Comparison of ENCODE assay signal across 1 cellular context in the genomic region with DNA sequence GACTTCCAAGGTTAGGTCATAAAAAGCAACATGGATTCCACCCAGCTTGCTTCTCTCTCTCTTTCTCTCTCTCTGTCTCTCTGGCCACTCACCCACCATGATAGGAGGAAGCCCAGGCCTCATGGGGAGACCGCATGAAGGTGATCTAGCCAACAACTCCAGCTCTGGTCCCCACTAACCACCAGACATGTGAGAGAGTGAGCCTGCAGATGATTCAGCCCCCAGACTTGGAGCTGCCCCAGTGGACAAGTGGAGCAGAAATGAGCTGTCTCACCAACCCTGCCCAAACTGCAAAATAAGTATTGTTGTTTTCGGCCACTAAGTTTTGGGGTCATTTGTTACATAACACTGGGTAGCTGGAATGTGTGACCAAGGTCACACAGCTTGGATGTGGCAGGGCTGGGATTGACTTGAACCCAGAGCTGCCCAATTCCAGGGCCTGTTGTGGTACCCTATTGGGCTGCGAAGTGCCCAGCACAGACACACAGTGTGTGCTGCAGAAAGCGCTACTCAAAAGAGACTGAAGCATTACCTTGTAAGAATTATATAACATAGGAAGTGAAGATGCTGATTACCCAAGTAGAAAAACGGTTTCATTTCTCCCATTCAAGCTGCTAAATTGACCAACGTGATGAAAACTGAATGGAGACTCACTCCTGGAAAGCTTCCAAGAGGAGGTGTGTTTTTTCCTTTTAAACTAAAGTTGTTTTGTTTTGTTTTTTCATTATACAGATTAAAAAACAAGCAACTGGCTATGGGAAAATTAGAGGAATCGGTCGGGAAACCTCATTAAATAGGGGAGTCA.
TF ChIP-seq lines count a peak whose summit lies in the region.

No MANE protein-coding gene starts in this region.

TF ChIP-seq in IMR-90, 13 proteins besides CTCF, POLR2A, EP300 and RAD21:
- no peak for TF ChIP-seq MAFK (IDR thresholded peaks at IDR 0.05; ENCODE audit: low read depth, low read length)
- TF ChIP-seq NFE2L2 (IDR thresholded peaks at IDR 0.05; ENCODE audit: low read depth, low read length) = no peak
- TF ChIP-seq CEBPB (IDR thresholded peaks at IDR 0.05; ENCODE audit: low read depth, low read length) = no peak
- no peak for TF ChIP-seq RFX5 (IDR thresholded peaks at IDR 0.05; ENCODE audit: low read depth, low read length)
- TF ChIP-seq MAZ (IDR thresholded peaks at IDR 0.05; ENCODE audit: borderline replicate concordance, low read depth, low read length) = no peak
- TF ChIP-seq, protein P1, sequence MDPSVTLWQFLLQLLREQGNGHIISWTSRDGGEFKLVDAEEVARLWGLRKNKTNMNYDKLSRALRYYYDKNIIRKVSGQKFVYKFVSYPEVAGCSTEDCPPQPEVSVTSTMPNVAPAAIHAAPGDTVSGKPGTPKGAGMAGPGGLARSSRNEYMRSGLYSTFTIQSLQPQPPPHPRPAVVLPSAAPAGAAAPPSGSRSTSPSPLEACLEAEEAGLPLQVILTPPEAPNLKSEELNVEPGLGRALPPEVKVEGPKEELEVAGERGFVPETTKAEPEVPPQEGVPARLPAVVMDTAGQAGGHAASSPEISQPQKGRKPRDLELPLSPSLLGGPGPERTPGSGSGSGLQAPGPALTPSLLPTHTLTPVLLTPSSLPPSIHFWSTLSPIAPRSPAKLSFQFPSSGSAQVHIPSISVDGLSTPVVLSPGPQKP (IDR thresholded peaks at IDR 0.05; ENCODE audit: borderline replicate concordance, low read depth, low read length) = no peak
- TF ChIP-seq RCOR1 (IDR thresholded peaks at IDR 0.05; ENCODE audit: insufficient replicate concordance, low read length) = no peak
- TF ChIP-seq CHD1 (IDR thresholded peaks at IDR 0.05; ENCODE audit: low read depth, low read length) = no peak
- TF ChIP-seq FOS (IDR thresholded peaks at IDR 0.05; ENCODE audit: low read depth, low read length) = no peak
- TF ChIP-seq USF2 (IDR thresholded peaks at IDR 0.05; ENCODE audit: low read depth, low read length) = no peak
